Comparison of ENCODE assay signal across 8 cellular contexts in genomic region chr5:124746916-124747769, GRCh38. TPM values are rescaled to one million over a fixed set of nuclear protein-coding genes. Genes with fewer than 3 reads are reported as not detected.
DNase-seq lines count a peak whose midpoint lies in the region; ATAC-seq, FAIRE-seq and TF ChIP-seq lines count a peak whose summit lies in the region.

No MANE protein-coding gene starts in this region.

- no peak overlapping the region for H2BK120ac ChIP-seq in H1 (replicated peaks; ENCODE audit: low read depth, low read length)

- DNase-seq in A549 (ENCODE audit: low read depth in 1 of 2, low spot score in 1 of 2) (peak; percentile 49 to 83), GM18507 (ENCODE audit: extremely low spot score, insufficient read length, low read depth) (no peak), M059J (ENCODE audit: low read depth) (peak; percentile 96), SHP77 (lab: John Stamatoyannopoulos, UW) (peak; percentile 84 to 93), H1 (ENCODE audit: low read depth in 1 of 2, low spot score in 2 of 2) (peak in 1 of 2 experiments; percentile 71), HepG2 (ENCODE audit: low spot score) (peak; percentile 57)

- H3K9me3 ChIP-seq in A549 (no peaks in the 10 kb centered on the region), H1 (ENCODE audit: insufficient read depth in 2 of 2, low read depth in 1 of 2, low read length in 1 of 2) (no peaks in the 10 kb centered on the region), HepG2 (ENCODE audit: low read length) (no peaks in the 10 kb centered on the region), stomach smooth muscle (ENCODE audit: control insufficient read depth in 2 of 2, low read length in 2 of 2) (no peaks in the 10 kb centered on the region)

- H3K56ac ChIP-seq in H1 (replicated peaks; ENCODE audit: insufficient read length, low read depth, low read length), result peak overlapping the region; percentile 20

- H3K18ac ChIP-seq in H1 (ENCODE audit: extremely low read depth, low read length), result peak overlapping the region; percentile 43; the same call in 1 of the 2 replicates

- H4K20me1 ChIP-seq in H1 (replicated peaks in 1 of 2; ENCODE audit: control insufficient read depth in 1 of 2, insufficient read depth in 2 of 2, low read length in 2 of 2) (peaks cover 0 to 2% of the 10 kb centered on the region in 2 experiments), HepG2 (ENCODE audit: insufficient read depth, low read length) (no peaks in the 10 kb centered on the region)

- FAIRE-seq in A549 (lab: Jason Lieb, UNC), result no peak
- FAIRE-seq in GM18507 (lab: Jason Lieb, UNC), result peak; percentile 82
- peak; percentile 95 for FAIRE-seq in H1 (lab: Jason Lieb, UNC)
- FAIRE-seq in HepG2 (lab: Jason Lieb, UNC), result no peak

- POLR2A ChIA-PET in A549 (lab: Yijun Ruan, JAX) (interaction anchor here (0.6 to 1.6 kb wide), 9 partner anchors 11 to 259 kb away, joined by 3 to 7 read pairs (median 5); no protein-coding TSS in a partner anchor), H1 (lab: Charles Lee; ENCODE audit: partially characterized antibody) (interaction anchor here (0.8 to 5.5 kb wide), 4 partner anchors 9 to 156 kb away, joined by 3 to 74 read pairs (median 3); no protein-coding TSS in a partner anchor), HepG2 (lab: Yijun Ruan, JAX) (interaction anchor here (0.7 to 3.1 kb wide), 5 partner anchors 26 to 166 kb away, joined by 3 to 15 read pairs (median 4); no protein-coding TSS in a partner anchor)

- CTCF ChIA-PET in A549 (lab: Yijun Ruan, JAX), result no interaction called here
- CTCF ChIA-PET in H1 (lab: Charles Lee; ENCODE audit: partially characterized antibody), result interaction anchor here (0.6 to 2.2 kb wide), 3 partner anchors 22 to 552 kb away, joined by 3 to 6 read pairs (median 3); no protein-coding TSS in a partner anchor
- CTCF ChIA-PET in HepG2 (lab: Yijun Ruan, JAX; ENCODE audit: low intra/inter-chr PET ratio, low total read pairs), result interaction anchor here (0.7 kb wide), 1 partner anchor 84 kb away, joined by 3 read pairs; no protein-coding TSS in a partner anchor

- no peak overlapping the region for H3K4ac ChIP-seq in H1 (replicated peaks; ENCODE audit: insufficient read length, low read depth, low read length)

- H3K36me3 ChIP-seq in H1 (ENCODE audit: control insufficient read depth in 2 of 4, insufficient read depth in 4 of 4, low read length in 3 of 4) (peaks cover 0 to 11% (median 0%) of the 10 kb centered on the region in 4 experiments; a peak in 1 of 8 replicates), HepG2 (replicated peaks in 1 of 2; ENCODE audit: control insufficient read depth in 1 of 2, insufficient read depth in 2 of 2, low read length in 2 of 2) (no peaks in the 10 kb centered on the region), stomach smooth muscle (ENCODE audit: control insufficient read depth in 2 of 2, insufficient read depth in 2 of 2, low read length in 2 of 2) (no peaks in the 10 kb centered on the region)

- in situ Hi-C loops in HepG2 (cut with HindIII; ENCODE audit: extremely low pct_ligation_motif_present, low pct_unique_long_range_greater_than_20kb), result no loop called here

- H3K79me1 ChIP-seq in H1 (ENCODE audit: low read depth, low read length), result peaks cover 3% of the 10 kb centered on the region

- intact Hi-C loops in HepG2 (cut with micrococcal nuclease; ENCODE audit: unreplicated experiment), result loop anchor here (5.0 kb wide), 1 partner anchor 150 kb away; no protein-coding TSS in a partner anchor

- no peak overlapping the region for H2AK5ac ChIP-seq in H1 (ENCODE audit: low read depth, low read length)

- H3K4me1 ChIP-seq in A549, result peaks cover 22% of the 10 kb centered on the region
- H3K4me1 ChIP-seq in H1 (replicated peaks in 1 of 4; ENCODE audit: control insufficient read depth in 3 of 4, insufficient read depth in 4 of 4, low read length in 3 of 4), result peaks cover 3 to 24% (median 14%) of the 10 kb centered on the region in 4 experiments
- H3K4me1 ChIP-seq in HepG2 (ENCODE audit: insufficient read depth, low read length), result peaks cover 44% of the 10 kb centered on the region
- H3K4me1 ChIP-seq in stomach smooth muscle (ENCODE audit: control insufficient read depth, insufficient read depth, low read length), result peaks cover 8% of the 10 kb centered on the region

- ATAC-seq in A549 (peak in 1 of 2 experiments; percentile 52; a peak in 3 of 6 replicates), HepG2 (no peak), GM21367 (IDR thresholded peaks at IDR 0.05; ENCODE audit: unreplicated experiment) (no peak)

- TF ChIP-seq CTCF in A549 (IDR thresholded peaks at IDR 0.05), result no peak
- TF ChIP-seq CTCF in H1 (IDR thresholded peaks at IDR 0.05; ENCODE audit: control extremely low read depth in 1 of 3, insufficient read depth in 1 of 3, low read depth in 1 of 3, low read length in 3 of 3), result no peak
- no peak for TF ChIP-seq CTCF in HepG2 (CRISPR knock-in tag; IDR thresholded peaks at IDR 0.05)

- TF ChIP-seq RAD21 in A549 (conservative IDR thresholded peaks at IDR 0.05 in 1 of 2, IDR thresholded peaks at IDR 0.05 in 1 of 2) (no peak), H1 (IDR thresholded peaks at IDR 0.05 in 1 of 2, conservative IDR thresholded peaks at IDR 0.05 in 1 of 2; ENCODE audit: low read depth in 2 of 2, low read length in 2 of 2) (peak in 1 of 2 experiments; percentile 12; a peak in 1 of 4 replicates), HepG2 (CRISPR knock-in tag; IDR thresholded peaks at IDR 0.05) (no peak)

- H3K4me3 ChIP-seq in A549 (peak overlapping the region; percentile 46), H1 (ENCODE audit: extremely low read depth in 1 of 4, insufficient read depth in 2 of 4, low read depth in 3 of 4, low read length in 4 of 4) (peak overlapping the region; percentile 68 to 94 (median 88)), HepG2 (replicated peaks in 1 of 3; ENCODE audit: insufficient read depth in 1 of 3, low read depth in 2 of 3, low read length in 3 of 3) (peak overlapping the region; percentile 43 to 73 (median 56)), stomach smooth muscle (ENCODE audit: low read length in 2 of 2) (peak overlapping the region; percentile 64 to 80)

- peaks cover 19 to 59% of the 10 kb centered on the region in 2 experiments for H3K79me2 ChIP-seq in H1 (ENCODE audit: control insufficient read depth in 1 of 2, insufficient read depth in 2 of 2, low read length in 2 of 2)
- no peaks in the 10 kb centered on the region for H3K79me2 ChIP-seq in HepG2 (ENCODE audit: insufficient read depth, low read length)

- H4K8ac ChIP-seq in H1 (ENCODE audit: extremely low read depth, insufficient read depth, low read length), result no peak overlapping the region

- TF ChIP-seq POLR2A in A549 (IDR thresholded peaks at IDR 0.05; ENCODE audit: low read length) (no peak), H1 (IDR thresholded peaks at IDR 0.05; ENCODE audit: control extremely low read depth in 1 of 2, low read depth in 2 of 2, low read length in 2 of 2) (no peak; a peak in 1 of 3 replicates), HepG2 (IDR thresholded peaks at IDR 0.05; ENCODE audit: insufficient read depth in 1 of 2, low read depth in 2 of 2, low read length in 2 of 2) (no peak)

- H4K91ac ChIP-seq in H1 (replicated peaks; ENCODE audit: insufficient read length, low read length), result peak overlapping the region; percentile 13

- WGBS in A549 (ENCODE audit: missing lambda C conversion rate), result 1% methylated on average over 30 of the region's 32 CpGs
- 1% methylated on average over 21 of the region's 32 CpGs; no CpG with 5 or more reads in 1 of the 2 experiments for WGBS in H1 (ENCODE audit: extremely low coverage in 1 of 2, insufficient coverage in 1 of 2, insufficient read length in 1 of 2, insufficient replicate concordance in 2 of 2, low coverage in 1 of 2, low lambda C conversion rate in 2 of 2, missing lambda C conversion rate in 1 of 2), 2 experiments
- 8% methylated on average over 32 of the region's 32 CpGs for WGBS in HepG2 (ENCODE audit: low lambda C conversion rate)

- H2AFZ ChIP-seq in H1 (ENCODE audit: low read length) (no peak overlapping the region), HepG2 (ENCODE audit: low read length) (no peak overlapping the region)

- H3K4me2 ChIP-seq in A549, result peak overlapping the region; percentile 95
- H3K4me2 ChIP-seq in H1 (ENCODE audit: insufficient read depth in 1 of 2, low read depth in 2 of 2, low read length in 2 of 2), result peak overlapping the region; percentile 77 to 87
- peak overlapping the region; percentile 90 for H3K4me2 ChIP-seq in HepG2 (ENCODE audit: low read depth, low read length)

- H2BK12ac ChIP-seq in H1 (ENCODE audit: low read depth, low read length), result no peak overlapping the region; the same call in 1 of the 2 replicates

- H2BK15ac ChIP-seq in H1 (ENCODE audit: low read length), result no peak overlapping the region

- no peak overlapping the region for H2BK20ac ChIP-seq in H1 (ENCODE audit: low read length)

- no peak for TF ChIP-seq EP300 in A549 (IDR thresholded peaks at IDR 0.05)
- TF ChIP-seq EP300 in H1 (IDR thresholded peaks at IDR 0.05; ENCODE audit: borderline replicate concordance in 1 of 2, low read depth in 2 of 2, low read length in 2 of 2), result peak in 1 of 2 experiments; percentile 34; a peak in 1 of 3 replicates
- no peak for TF ChIP-seq EP300 in HepG2 (IDR thresholded peaks at IDR 0.05; ENCODE audit: low read depth in 2 of 2, low read length in 2 of 2)
- no peak for TF ChIP-seq EP300 in HepG2 (CRISPR knock-in tag; IDR thresholded peaks at IDR 0.05; ENCODE audit: borderline replicate concordance)

- no peak overlapping the region for H3K23ac ChIP-seq in H1 (ENCODE audit: insufficient read length)

- peak overlapping the region; percentile 58 for H4K5ac ChIP-seq in H1 (ENCODE audit: insufficient read length, low read depth, low read length)

- H3K27me3 ChIP-seq in H1 (replicated peaks in 1 of 4; ENCODE audit: control insufficient read depth in 3 of 4, extremely low read depth in 1 of 4, insufficient read depth in 3 of 4, low read length in 3 of 4) (no peaks in the 10 kb centered on the region), HepG2 (ENCODE audit: control insufficient read depth in 1 of 2, insufficient read depth in 2 of 2, low read length in 2 of 2) (peaks cover 0 to 27% of the 10 kb centered on the region in 2 experiments; a peak in 3 of 5 replicates), stomach smooth muscle (ENCODE audit: control insufficient read depth in 1 of 2, insufficient read depth in 2 of 2, low read length in 2 of 2) (no peaks in the 10 kb centered on the region)

- peak overlapping the region; percentile 37; the same call in 1 of the 2 replicates for H2BK5ac ChIP-seq in H1 (ENCODE audit: low read depth, low read length)

- H3K14ac ChIP-seq in H1 (ENCODE audit: insufficient read length), result no peak overlapping the region

- peak overlapping the region in 3 of 4 experiments; percentile 9 to 69 (median 33); a peak in 4 of 7 replicates for H3K9ac ChIP-seq in H1 (replicated peaks in 1 of 4; ENCODE audit: extremely low read depth in 1 of 4, low read depth in 3 of 4, low read length in 3 of 4)
- peak overlapping the region; percentile 64 for H3K9ac ChIP-seq in HepG2 (ENCODE audit: insufficient read depth, low read depth, low read length)
- H3K9ac ChIP-seq in stomach smooth muscle (ENCODE audit: low read length in 2 of 2), result peak overlapping the region; percentile 75 to 86

- H3K27ac ChIP-seq in A549, result peak overlapping the region; percentile 51 to 65
- peak overlapping the region; percentile 25; the same call in 1 of the 2 replicates for H3K27ac ChIP-seq in H1 (ENCODE audit: low read depth, low read length)
- H3K27ac ChIP-seq in HepG2 (ENCODE audit: extremely low read length, insufficient read depth, low read length), result peak overlapping the region; percentile 71
- H3K27ac ChIP-seq in stomach smooth muscle (ENCODE audit: low read length), result peak overlapping the region; percentile 80

- H3K23me2 ChIP-seq in H1 (ENCODE audit: low read depth, low read length), result peaks cover 17% of the 10 kb centered on the region

- no TSS peak for BruUV-seq in HepG2 (replicated peaks; lab: Mats Ljungman, UMichigan)

RNA-seq across cellular contexts. Expression of gene ZNF608, which starts 0.7 kb away (rescaled TPM):
- polyA plus RNA-seq in A549 (2011; rRNA removed) (1.8 and 2.5 TPM in 2 replicates), A549 (2017; fragmentation: RNase III; extraction: RNeasy Plus Mini Kit Qiagen cat#74134 plus additional on column Dnase treatment) (0.43 to 0.77 TPM (median 0.66 TPM) in 3 replicates), H1 (2011; rRNA removed) (13.3 and 17.2 TPM in 2 replicates), HepG2 (2011; rRNA removed) (0.66 and 0.68 TPM in 2 replicates)
- 0.34 and 0.38 TPM in 2 replicates for polyA plus RNA-seq in A549 (2012; cell fraction: cytosol; rRNA removed)
- 0.46 and 0.84 TPM in 2 replicates for polyA plus RNA-seq in A549 (2012; cell fraction: nucleus; rRNA removed)
- polyA minus RNA-seq in A549 (2011; rRNA and poly(A)+ RNA removed), result 1.4 and 2.5 TPM in 2 replicates
- total RNA-seq in M059J (2014; rRNA removed; shearing (Covaris generic)), result 14.2 and 18.0 TPM in 2 replicates
- total RNA-seq in H1 (2021; fragmentation: NEBNext Ultra II Directional; extraction: Animal tissue kit (Norgen Biotek cat#: 25700)), result 40.4 and 40.8 TPM in 2 replicates
- polyA plus RNA-seq in H1 (2011; cell fraction: cytosol; rRNA removed), result 21.6 TPM
- polyA plus RNA-seq in H1 (2011; cell fraction: nucleus; rRNA removed), result 22.2 TPM
- 26.7 to 29.8 TPM (median 28.7 TPM) in 4 replicates for polyA plus RNA-seq in H1 (2012, experiment 1 of 2)
- polyA plus RNA-seq in H1 (2012, experiment 2 of 2), result 2.2 TPM
- polyA plus RNA-seq in H1 (2013, experiment 1 of 2), result 27.0 TPM
- polyA plus RNA-seq in H1 (2013, experiment 2 of 2), result 23.0 TPM
- polyA minus RNA-seq in H1 (2011; rRNA and poly(A)+ RNA removed), result 38.1 and 43.4 TPM in 2 replicates
- polyA minus RNA-seq in H1 (2011; cell fraction: cytosol; rRNA and poly(A)+ RNA removed), result 17.6 TPM
- 69.6 TPM for polyA minus RNA-seq in H1 (2011; cell fraction: nucleus; rRNA and poly(A)+ RNA removed)
- total RNA-seq in HepG2 (2016; rRNA removed; fragmentation: Illumina TruSeq; extraction: Trizol), result 0.83 and 0.91 TPM in 2 replicates
- total RNA-seq in HepG2 (2016; cell fraction: cytosol; rRNA removed; fragmentation: Illumina TruSeq; extraction: Trizol; ENCODE audit: low read depth), result 1.4 and 2.0 TPM in 2 replicates
- 1.1 and 1.2 TPM in 2 replicates for total RNA-seq in HepG2 (2016; cell fraction: insoluble cytoplasmic fraction; rRNA removed; fragmentation: Illumina TruSeq; extraction: Trizol)
- 0.62 and 0.77 TPM in 2 replicates for total RNA-seq in HepG2 (2016; cell fraction: membrane; rRNA removed; fragmentation: Illumina TruSeq; extraction: Trizol)
- 1.5 and 2.1 TPM in 2 replicates for total RNA-seq in HepG2 (2016; cell fraction: nucleus; rRNA removed; fragmentation: Illumina TruSeq; extraction: Trizol)
- 0.28 and 0.31 TPM in 2 replicates for polyA plus RNA-seq in HepG2 (2011; cell fraction: cytosol; rRNA removed)
- polyA plus RNA-seq in HepG2 (2011; cell fraction: nucleus; rRNA removed), result 0.59 and 0.93 TPM in 2 replicates
- polyA plus RNA-seq in HepG2 (2012), result 1.4 and 1.5 TPM in 2 replicates
- 0.07 TPM in 2 replicates for polyA plus RNA-seq in HepG2 (2016; cell fraction: cytosol; fragmentation: Illumina TruSeq; extraction: Trizol; ENCODE audit: low read depth)
- 0.53 and 0.63 TPM in 2 replicates for polyA plus RNA-seq in HepG2 (2016; cell fraction: insoluble cytoplasmic fraction; fragmentation: Illumina TruSeq; extraction: Trizol; ENCODE audit: low read depth)
- 0.08 and 0.11 TPM in 2 replicates for polyA plus RNA-seq in HepG2 (2016; cell fraction: membrane; fragmentation: Illumina TruSeq; extraction: Trizol; ENCODE audit: low read depth)
- polyA plus RNA-seq in HepG2 (2016; cell fraction: nucleus; fragmentation: Illumina TruSeq; extraction: Trizol; ENCODE audit: insufficient read depth, low read depth), result 1.4 TPM in 2 replicates
- polyA minus RNA-seq in HepG2 (2011; rRNA and poly(A)+ RNA removed; ENCODE audit: low replicate concordance), result 2.3 TPM in 1 of 2 replicates, not detected in the other
- 0.79 and 1.3 TPM in 2 replicates for polyA minus RNA-seq in HepG2 (2011; cell fraction: cytosol; rRNA and poly(A)+ RNA removed)
- polyA minus RNA-seq in HepG2 (2011; cell fraction: nucleus; rRNA and poly(A)+ RNA removed), result 2.1 and 2.3 TPM in 2 replicates

Comparison
In these comparisons a context has a peak if more than half of its experiments do, and no peak if none do; other contexts are left out.
1. H3K27ac ChIP-seq: peak in every context shown above with its lines; median percentile 80 in stomach smooth muscle; 71 in HepG2; 58 in A549; 25 in H1.